ENCODE assay signal across 8 cellular contexts in genomic region chr19:343941-344624, GRCh38. TPM values are rescaled to one million over a fixed set of nuclear protein-coding genes. Genes with fewer than 3 reads are reported as not detected.
A peak's percentile ranks its signal among the peaks of the same experiment; 100 is the strongest.
DNase-seq lines count a peak whose midpoint lies in the region; ATAC-seq, FAIRE-seq and TF ChIP-seq lines count a peak whose summit lies in the region.

No MANE protein-coding gene starts in this region.

- FAIRE-seq in H1 (lab: Jason Lieb, UNC) = no peak

- no peak overlapping the region for H4K91ac ChIP-seq in H1 (replicated peaks; ENCODE audit: insufficient read length, low read length)

- H3K9ac ChIP-seq in H1 (replicated peaks in 1 of 4; ENCODE audit: extremely low read depth in 1 of 4, low read depth in 3 of 4, low read length in 3 of 4) = peak overlapping the region; percentile 26 to 97 (median 40); a peak in 5 of 7 replicates

- H2BK5ac ChIP-seq in H1 (ENCODE audit: low read depth, low read length) = no peak overlapping the region

- peak overlapping the region; percentile 65 for H3K27ac ChIP-seq in AG04450 (ENCODE audit: low read depth, low read length)
- H3K27ac ChIP-seq in VCaP = peak overlapping the region; percentile 77
- no peak overlapping the region for H3K27ac ChIP-seq in H1 (ENCODE audit: low read depth, low read length)
- H3K27ac ChIP-seq in thyroid gland = peak overlapping the region; percentile 26 to 69 (median 41)

- no peak overlapping the region for H2BK15ac ChIP-seq in H1 (ENCODE audit: low read length)

- DNase-seq in AG04450 (ENCODE audit: low read depth, low spot score) (no peak), H1 (ENCODE audit: low read depth in 1 of 2, low spot score in 2 of 2) (peak in 1 of 2 experiments; percentile 59), myocyte (ENCODE audit: low read depth) (peak; percentile 22), thyroid gland (peak in 1 of 2 donors; percentile 7), SW480 (ENCODE audit: low spot score) (no peak)

- H4K20me1 ChIP-seq in H1 (replicated peaks in 1 of 2; ENCODE audit: control insufficient read depth in 1 of 2, insufficient read depth in 2 of 2, low read length in 2 of 2) = peaks cover 20 to 38% of the 10 kb centered on the region in 2 experiments

- H2BK120ac ChIP-seq in H1 (replicated peaks; ENCODE audit: low read depth, low read length) = no peak overlapping the region

- no peak overlapping the region for H3K14ac ChIP-seq in H1 (ENCODE audit: insufficient read length)

- no peak overlapping the region for H3K18ac ChIP-seq in H1 (ENCODE audit: extremely low read depth, low read length)

- no peak for TF ChIP-seq RAD21 in H1 (IDR thresholded peaks at IDR 0.05 in 1 of 2, conservative IDR thresholded peaks at IDR 0.05 in 1 of 2; ENCODE audit: low read depth in 2 of 2, low read length in 2 of 2)

- H4K8ac ChIP-seq in H1 (ENCODE audit: extremely low read depth, insufficient read depth, low read length) = 0 out of 2 replicates have a peak overlapping the region, but pooled peaks have one; percentile 85

- no peak overlapping the region for H2AFZ ChIP-seq in H1 (ENCODE audit: low read length)

- TF ChIP-seq CTCF in AG04450 (IDR thresholded peaks at IDR 0.05; ENCODE audit: low read depth, low read length) (no peak), VCaP (conservative IDR thresholded peaks at IDR 0.05) (no peak), H1 (IDR thresholded peaks at IDR 0.05; ENCODE audit: control extremely low read depth in 1 of 3, insufficient read depth in 1 of 3, low read depth in 1 of 3, low read length in 3 of 3) (no peak), thyroid gland (IDR thresholded peaks at IDR 0.05) (no peak)

- no peak for TF ChIP-seq EP300 in H1 (IDR thresholded peaks at IDR 0.05; ENCODE audit: borderline replicate concordance in 1 of 2, low read depth in 2 of 2, low read length in 2 of 2)

- H2BK20ac ChIP-seq in H1 (ENCODE audit: low read length) = no peak overlapping the region

- peak overlapping the region; percentile 67 to 83 for H3K4me2 ChIP-seq in H1 (ENCODE audit: insufficient read depth in 1 of 2, low read depth in 2 of 2, low read length in 2 of 2)

- no peak; a peak in 1 of 3 replicates for TF ChIP-seq POLR2A in H1 (IDR thresholded peaks at IDR 0.05; ENCODE audit: control extremely low read depth in 1 of 2, low read depth in 2 of 2, low read length in 2 of 2)
- TF ChIP-seq POLR2A in thyroid gland (IDR thresholded peaks at IDR 0.05) = no peak

- CTCF ChIA-PET in AG04450 (lab: Charles Lee) (interaction anchor here (1.9 kb wide), 1 partner anchor 162 kb away, joined by 5 read pairs; no protein-coding TSS in a partner anchor), H1 (lab: Charles Lee; ENCODE audit: partially characterized antibody) (interaction anchor here (0.8 to 1.6 kb wide), 4 partner anchors 14 to 166 kb away, joined by 3 to 7 read pairs (median 4); no protein-coding TSS in a partner anchor)

- H3K56ac ChIP-seq in H1 (replicated peaks; ENCODE audit: insufficient read length, low read depth, low read length) = no peak overlapping the region

- H3K4me1 ChIP-seq in H1 (replicated peaks in 1 of 4; ENCODE audit: control insufficient read depth in 3 of 4, insufficient read depth in 4 of 4, low read length in 3 of 4) (peaks cover 0 to 15% (median 9%) of the 10 kb centered on the region in 4 experiments; a peak in 6 of 7 replicates), thyroid gland (peaks cover 26% of the 10 kb centered on the region in 2 donors)

- no peak overlapping the region for H2BK12ac ChIP-seq in H1 (ENCODE audit: low read depth, low read length)

- no peak overlapping the region for H3K23ac ChIP-seq in H1 (ENCODE audit: insufficient read length)

- ATAC-seq in GM18861 (IDR thresholded peaks at IDR 0.05; ENCODE audit: unreplicated experiment) (peak; percentile 25), HG03135 (IDR thresholded peaks at IDR 0.05; ENCODE audit: unreplicated experiment) (peak; percentile 27)

- no peak overlapping the region for H2AK5ac ChIP-seq in H1 (ENCODE audit: low read depth, low read length)

- POLR2A ChIA-PET in AG04450 (lab: Yijun Ruan, JAX) (no interaction called here), H1 (lab: Charles Lee; ENCODE audit: partially characterized antibody) (interaction anchor here (0.6 to 2.4 kb wide), 11 partner anchors 19 to 188 kb away, joined by 3 to 9 read pairs (median 3); no protein-coding TSS in a partner anchor)

- H3K36me3 ChIP-seq in H1 (ENCODE audit: control insufficient read depth in 2 of 4, insufficient read depth in 4 of 4, low read length in 3 of 4) (no peaks in the 10 kb centered on the region; a peak in 3 of 8 replicates), thyroid gland (no peaks in the 10 kb centered on the region)

- peaks cover 7% of the 10 kb centered on the region for H3K9me3 ChIP-seq in AG04450 (ENCODE audit: control insufficient read depth, insufficient read depth, low read length)
- no peaks in the 10 kb centered on the region for H3K9me3 ChIP-seq in H1 (ENCODE audit: insufficient read depth in 2 of 2, low read depth in 1 of 2, low read length in 1 of 2)
- no peaks in the 10 kb centered on the region for H3K9me3 ChIP-seq in thyroid gland

- H3K23me2 ChIP-seq in H1 (ENCODE audit: low read depth, low read length) = peaks cover 9% of the 10 kb centered on the region; the same call in 1 of the 2 replicates

- H3K27me3 ChIP-seq in AG04450 (ENCODE audit: control insufficient read depth, insufficient read depth, low read length) = no peaks in the 10 kb centered on the region
- H3K27me3 ChIP-seq in H1 (replicated peaks in 1 of 4; ENCODE audit: control insufficient read depth in 3 of 4, extremely low read depth in 1 of 4, insufficient read depth in 3 of 4, low read length in 3 of 4) = peaks cover 0 to 7% (median 4%) of the 10 kb centered on the region in 4 experiments; a peak in 3 of 7 replicates
- H3K27me3 ChIP-seq in thyroid gland = no peaks in the 10 kb centered on the region

- peak overlapping the region; percentile 71 for H3K4me3 ChIP-seq in AG04450 (ENCODE audit: low read depth, low read length)
- H3K4me3 ChIP-seq in H1 (ENCODE audit: extremely low read depth in 1 of 4, insufficient read depth in 2 of 4, low read depth in 3 of 4, low read length in 4 of 4) = peak overlapping the region; percentile 52 to 85 (median 61)
- H3K4me3 ChIP-seq in thyroid gland (replicated peaks in 1 of 3) = peak overlapping the region; percentile 25 to 86 (median 79)

- peaks cover 46 to 51% of the 10 kb centered on the region in 2 experiments for H3K79me2 ChIP-seq in H1 (ENCODE audit: control insufficient read depth in 1 of 2, insufficient read depth in 2 of 2, low read length in 2 of 2)

- H3K4ac ChIP-seq in H1 (replicated peaks; ENCODE audit: insufficient read length, low read depth, low read length) = no peak overlapping the region

- intact Hi-C loops in thyroid gland (cut with DNase I) = no loop called here

- H4K5ac ChIP-seq in H1 (ENCODE audit: insufficient read length, low read depth, low read length) = peak overlapping the region; percentile 10

- H3K79me1 ChIP-seq in H1 (ENCODE audit: low read depth, low read length) = peaks cover 20% of the 10 kb centered on the region

- WGBS in H1 (ENCODE audit: extremely low coverage in 1 of 2, insufficient coverage in 1 of 2, insufficient read length in 1 of 2, insufficient replicate concordance in 2 of 2, low coverage in 1 of 2, low lambda C conversion rate in 2 of 2, missing lambda C conversion rate in 1 of 2), 2 experiments = 5% methylated on average over 4 of the region's 70 CpGs; no CpG with 5 or more reads in 1 of the 2 experiments
- WGBS in thyroid gland, 2 donors = 0 to 2% methylated on average over 4 to 11 of the region's 70 CpGs

TF ChIP-seq in H1, 55 proteins besides CTCF, POLR2A, EP300 and RAD21:
- TF ChIP-seq EZH2 (IDR thresholded peaks at IDR 0.05; ENCODE audit: low read depth, low read length, severe bottlenecking) (no peak), SIN3A (conservative IDR thresholded peaks at IDR 0.05 in 1 of 2, IDR thresholded peaks at IDR 0.05 in 1 of 2; ENCODE audit: low read depth in 1 of 2, low read length in 2 of 2) (0 out of 4 replicates have a peak, but pooled peaks of 1 of the 2 experiments have one; percentile 16), KDM4A (IDR thresholded peaks at IDR 0.05; ENCODE audit: low read depth, low read length, severe bottlenecking) (peak; percentile 66)

RNA-seq across cellular contexts. Expression of gene MIER2, which starts 0.5 kb away (rescaled TPM):
- polyA plus RNA-seq in AG04450 (2011; rRNA removed) (14.5 and 25.5 TPM in 2 replicates), H1 (2011; rRNA removed) (30.3 and 53.1 TPM in 2 replicates)
- 73.8 and 94.2 TPM in 2 replicates for polyA minus RNA-seq in AG04450 (2011; rRNA and poly(A)+ RNA removed)
- 45.7 and 48.3 TPM in 2 replicates for total RNA-seq in H1 (2021; fragmentation: NEBNext Ultra II Directional; extraction: Animal tissue kit (Norgen Biotek cat#: 25700))
- polyA plus RNA-seq in H1 (2011; cell fraction: cytosol; rRNA removed) = 23.4 TPM
- polyA plus RNA-seq in H1 (2011; cell fraction: nucleus; rRNA removed) = 73.3 TPM
- polyA plus RNA-seq in H1 (2012, experiment 1 of 2) = 44.7 to 62.6 TPM (median 54.6 TPM) in 4 replicates
- polyA plus RNA-seq in H1 (2012, experiment 2 of 2) = 23.4 TPM
- 29.9 TPM for polyA plus RNA-seq in H1 (2013, experiment 1 of 2)
- 30.9 TPM for polyA plus RNA-seq in H1 (2013, experiment 2 of 2)
- polyA minus RNA-seq in H1 (2011; rRNA and poly(A)+ RNA removed) = 72.4 and 80.0 TPM in 2 replicates
- 28.2 TPM for polyA minus RNA-seq in H1 (2011; cell fraction: cytosol; rRNA and poly(A)+ RNA removed)
- 54.0 TPM for polyA minus RNA-seq in H1 (2011; cell fraction: nucleus; rRNA and poly(A)+ RNA removed)
- total RNA-seq in myocyte (16.0 and 28.1 TPM in 2 replicates), thyroid gland (10 to 100 TPM in 2 of 4 donors, 1 to 10 TPM in 2; 9.0 to 20.1 (median 11.2) TPM)
- polyA plus RNA-seq in myocyte (2012) = 30.7 TPM

RNA-seq across cellular contexts. Expression of gene PLPP2, which starts 52.9 kb away (rescaled TPM):
- polyA plus RNA-seq in AG04450 (2011; rRNA removed) (3.9 and 7.5 TPM in 2 replicates), H1 (2011; rRNA removed) (195 and 326 TPM in 2 replicates)
- polyA minus RNA-seq in AG04450 (2011; rRNA and poly(A)+ RNA removed) = 2.6 and 3.1 TPM in 2 replicates
- total RNA-seq in H1 (2021; fragmentation: NEBNext Ultra II Directional; extraction: Animal tissue kit (Norgen Biotek cat#: 25700)) = 98.6 and 101 TPM in 2 replicates
- 162 TPM for polyA plus RNA-seq in H1 (2011; cell fraction: cytosol; rRNA removed)
- 254 TPM for polyA plus RNA-seq in H1 (2011; cell fraction: nucleus; rRNA removed)
- 91.4 to 160 TPM (median 142 TPM) in 4 replicates for polyA plus RNA-seq in H1 (2012, experiment 1 of 2)
- polyA plus RNA-seq in H1 (2012, experiment 2 of 2) = 177 TPM
- polyA plus RNA-seq in H1 (2013, experiment 1 of 2) = 85.7 TPM
- polyA plus RNA-seq in H1 (2013, experiment 2 of 2) = 84.2 TPM
- polyA minus RNA-seq in H1 (2011; rRNA and poly(A)+ RNA removed) = 63.2 and 112 TPM in 2 replicates
- polyA minus RNA-seq in H1 (2011; cell fraction: cytosol; rRNA and poly(A)+ RNA removed) = 56.9 TPM
- 43.8 TPM for polyA minus RNA-seq in H1 (2011; cell fraction: nucleus; rRNA and poly(A)+ RNA removed)
- total RNA-seq in myocyte (0.05 TPM in 1 of 2 replicates, not detected in the other), thyroid gland (10 to 100 TPM in 3 of 4 donors, 1 to 10 TPM in 1; 6.7 to 31.7 (median 22.3) TPM)
- polyA plus RNA-seq in myocyte (2012) = 0.09 TPM
